Comparison of ENCODE assay signal across 13 cellular contexts in genomic region chr20:38932457-38933120, GRCh38. TPM values are rescaled to one million over a fixed set of nuclear protein-coding genes. Genes with fewer than 3 reads are reported as not detected.
DNase-seq lines count a peak whose midpoint lies in the region; ATAC-seq, FAIRE-seq and TF ChIP-seq lines count a peak whose summit lies in the region.
"Had no signal": no experiment of that assay in that cellular context is flagged by ENCODE, and none has a peak within 500 bp of the region (broad histone marks: within the 10 kb centered on the region; RNA-seq: fewer than 3 reads in every experiment).

No MANE protein-coding gene starts in this region.

- no peaks in the 10 kb centered on the region for H3K27me3 ChIP-seq in H1 (replicated peaks in 1 of 4; ENCODE audit: control insufficient read depth in 3 of 4, extremely low read depth in 1 of 4, insufficient read depth in 3 of 4, low read length in 3 of 4)

- H3K4me3 Mint-ChIP-seq in neural crest cell = peak overlapping the region; percentile 54
- H3K4me3 Mint-ChIP-seq in stimulated activated naive CD8-positive, alpha-beta T cell treated with anti-CD3 and anti-CD28 coated beads, Interleukin-15, amount 100 ng/mL, for 72 hours = no peak overlapping the region

- no peak overlapping the region for H2BK5ac ChIP-seq in H1 (ENCODE audit: low read depth, low read length)

- 77% methylated on average over 9 of the region's 9 CpGs; no CpG with 5 or more reads in 1 of the 2 experiments for WGBS in H1 (ENCODE audit: extremely low coverage in 1 of 2, insufficient coverage in 1 of 2, insufficient read length in 1 of 2, insufficient replicate concordance in 2 of 2, low coverage in 1 of 2, low lambda C conversion rate in 2 of 2, missing lambda C conversion rate in 1 of 2), 2 experiments

- H2BK120ac ChIP-seq in H1 (replicated peaks; ENCODE audit: low read depth, low read length) = no peak overlapping the region

- no peak for TF ChIP-seq POLR2A in H1 (IDR thresholded peaks at IDR 0.05; ENCODE audit: control extremely low read depth in 1 of 2, low read depth in 2 of 2, low read length in 2 of 2)

- peaks cover 0 to 14% (median 2%) of the 10 kb centered on the region in 4 experiments; a peak in 3 of 8 replicates for H3K36me3 ChIP-seq in H1 (ENCODE audit: control insufficient read depth in 2 of 4, insufficient read depth in 4 of 4, low read length in 3 of 4)

- H3K14ac ChIP-seq in H1 (ENCODE audit: insufficient read length) = no peak overlapping the region

- H3K36me3 Mint-ChIP-seq in neural crest cell (ENCODE audit: low read depth) = peaks cover 3% of the 10 kb centered on the region

- peaks cover 50% of the 10 kb centered on the region for H3K4me1 Mint-ChIP-seq in neural crest cell
- H3K4me1 Mint-ChIP-seq in stimulated activated naive CD8-positive, alpha-beta T cell treated with anti-CD3 and anti-CD28 coated beads, Interleukin-15, amount 100 ng/mL, for 72 hours = peaks cover 26% of the 10 kb centered on the region

- H4K91ac ChIP-seq in H1 (replicated peaks; ENCODE audit: insufficient read length, low read length) = no peak overlapping the region

- H3K79me1 ChIP-seq in H1 (ENCODE audit: low read depth, low read length) = peaks cover 31% of the 10 kb centered on the region

- H2BK20ac ChIP-seq in H1 (ENCODE audit: low read length) = no peak overlapping the region

- no peaks in the 10 kb centered on the region for H3K27me3 Mint-ChIP-seq in neural crest cell (ENCODE audit: low read depth)
- no peaks in the 10 kb centered on the region for H3K27me3 Mint-ChIP-seq in stimulated activated naive CD8-positive, alpha-beta T cell treated with anti-CD3 and anti-CD28 coated beads, Interleukin-15, amount 100 ng/mL, for 72 hours

- no peak overlapping the region for H3K4ac ChIP-seq in H1 (replicated peaks; ENCODE audit: insufficient read length, low read depth, low read length)

- no peak overlapping the region; a peak in 1 of 7 replicates for H3K9ac ChIP-seq in H1 (replicated peaks in 1 of 4; ENCODE audit: extremely low read depth in 1 of 4, low read depth in 3 of 4, low read length in 3 of 4)

- H4K20me1 ChIP-seq in H1 (replicated peaks in 1 of 2; ENCODE audit: control insufficient read depth in 1 of 2, insufficient read depth in 2 of 2, low read length in 2 of 2) = peaks cover 28 to 33% of the 10 kb centered on the region in 2 experiments

- CTCF ChIA-PET in H1 (lab: Charles Lee; ENCODE audit: partially characterized antibody) = interaction anchor here (1.1 to 1.4 kb wide), 4 partner anchors 10 to 344 kb away, joined by 3 to 5 read pairs (median 3); no protein-coding TSS in a partner anchor

- H2AK5ac ChIP-seq in H1 (ENCODE audit: low read depth, low read length) = no peak overlapping the region

- FAIRE-seq in H1 (lab: Jason Lieb, UNC) = no peak

- no peak for TF ChIP-seq RAD21 in H1 (IDR thresholded peaks at IDR 0.05 in 1 of 2, conservative IDR thresholded peaks at IDR 0.05 in 1 of 2; ENCODE audit: low read depth in 2 of 2, low read length in 2 of 2)

- H3K23me2 ChIP-seq in H1 (ENCODE audit: low read depth, low read length) = peaks cover 6% of the 10 kb centered on the region

- peaks cover 64 to 99% of the 10 kb centered on the region in 2 experiments for H3K79me2 ChIP-seq in H1 (ENCODE audit: control insufficient read depth in 1 of 2, insufficient read depth in 2 of 2, low read length in 2 of 2)

- no peaks in the 10 kb centered on the region for H3K9me3 Mint-ChIP-seq in neural crest cell
- no peaks in the 10 kb centered on the region for H3K9me3 Mint-ChIP-seq in stimulated activated naive CD8-positive, alpha-beta T cell treated with anti-CD3 and anti-CD28 coated beads, Interleukin-15, amount 100 ng/mL, for 72 hours

- TF ChIP-seq EP300 in H1 (IDR thresholded peaks at IDR 0.05; ENCODE audit: borderline replicate concordance in 1 of 2, low read depth in 2 of 2, low read length in 2 of 2) = no peak

- H2BK12ac ChIP-seq in H1 (ENCODE audit: low read depth, low read length) = no peak overlapping the region

- no peak overlapping the region for H3K27ac ChIP-seq in H1 (ENCODE audit: low read depth, low read length)
- H3K27ac ChIP-seq: WERI-Rb-1 had no signal

- no peak overlapping the region for H4K8ac ChIP-seq in H1 (ENCODE audit: extremely low read depth, insufficient read depth, low read length)

- no peak overlapping the region for H3K4me3 ChIP-seq in H1 (ENCODE audit: extremely low read depth in 1 of 4, insufficient read depth in 2 of 4, low read depth in 3 of 4, low read length in 4 of 4)

- no peak overlapping the region for H3K23ac ChIP-seq in H1 (ENCODE audit: insufficient read length)

- H4K5ac ChIP-seq in H1 (ENCODE audit: insufficient read length, low read depth, low read length) = no peak overlapping the region

- TF ChIP-seq CTCF in H1 (IDR thresholded peaks at IDR 0.05; ENCODE audit: control extremely low read depth in 1 of 3, insufficient read depth in 1 of 3, low read depth in 1 of 3, low read length in 3 of 3) = no peak
- TF ChIP-seq CTCF in neural crest cell (conservative IDR thresholded peaks at IDR 0.05) = no peak

- no peak for ATAC-seq in stimulated activated naive CD8-positive, alpha-beta T cell treated with anti-CD3 and anti-CD28 coated beads, Interleukin-15, amount 100 ng/mL, for 72 hours
- no peak for ATAC-seq in HG02981 (IDR thresholded peaks at IDR 0.05; ENCODE audit: unreplicated experiment)
- ATAC-seq: HCT116 had no signal

- H3K56ac ChIP-seq in H1 (replicated peaks; ENCODE audit: insufficient read length, low read depth, low read length) = no peak overlapping the region

- H3K18ac ChIP-seq in H1 (ENCODE audit: extremely low read depth, low read length) = no peak overlapping the region

- H3K4me2 ChIP-seq in H1 (ENCODE audit: insufficient read depth in 1 of 2, low read depth in 2 of 2, low read length in 2 of 2) = 0 out of 4 replicates have a peak overlapping the region, but pooled peaks of 1 of the 2 experiments have one; percentile 23

- H3K9me3 ChIP-seq in H1 (ENCODE audit: insufficient read depth in 2 of 2, low read depth in 1 of 2, low read length in 1 of 2) = no peaks in the 10 kb centered on the region

- H2BK15ac ChIP-seq in H1 (ENCODE audit: low read length) = no peak overlapping the region

- H2AFZ ChIP-seq in H1 (ENCODE audit: low read length) = no peak overlapping the region

- peak overlapping the region; percentile 2 for H3K27ac Mint-ChIP-seq in neural crest cell (ENCODE audit: unreplicated experiment)
- no peak overlapping the region for H3K27ac Mint-ChIP-seq in stimulated activated naive CD8-positive, alpha-beta T cell treated with anti-CD3 and anti-CD28 coated beads, Interleukin-15, amount 100 ng/mL, for 72 hours

- DNase-seq in Daoy (ENCODE audit: low read depth) (peak; percentile 37), NCI-H226 (peak; percentile 86), H1 (ENCODE audit: low read depth in 1 of 2, low spot score in 2 of 2) (no peak), neural crest cell (ENCODE audit: low read depth, low spot score) (no peak), GM19238 (ENCODE audit: insufficient read length, low spot score) (no peak), NCI-H1417 treated with DMSO at 0.1 percent for 48 hours (lab: John Stamatoyannopoulos, UW) (no peak)
- no peak for DNase-seq in stimulated activated naive CD8-positive, alpha-beta T cell treated with anti-CD3 and anti-CD28 coated beads, Interleukin-15, amount 100 ng/mL, for 72 hours
- DNase-seq: activated gamma-delta T cell, GDM1, NCI-H1417, WERI-Rb-1 had no signal

- H3K4me1 ChIP-seq in H1 (replicated peaks in 1 of 4; ENCODE audit: control insufficient read depth in 3 of 4, insufficient read depth in 4 of 4, low read length in 3 of 4) = peaks cover 6 to 12% (median 9%) of the 10 kb centered on the region in 4 experiments

- POLR2A ChIA-PET in H1 (lab: Charles Lee; ENCODE audit: partially characterized antibody) = interaction anchor here (0.9 to 2.1 kb wide), 3 partner anchors 8 to 10 kb away, joined by 3 to 6 read pairs (median 3); no protein-coding TSS in a partner anchor

TF ChIP-seq in H1, 55 proteins besides CTCF, POLR2A, EP300 and RAD21:
- TF ChIP-seq SIRT6 (IDR thresholded peaks at IDR 0.05; ENCODE audit: low read length) (no peak), CEBPB (IDR thresholded peaks at IDR 0.05; ENCODE audit: low read depth, low read length) (peak; percentile 10; the same call in 1 of the 2 replicates)

RNA-seq across cellular contexts. Expression of gene FAM83D, which starts 6.4 kb away (rescaled TPM):
- total RNA-seq in Daoy (2014; rRNA removed; shearing (Covaris generic)) = 73.0 and 84.1 TPM in 2 replicates
- 61.4 and 62.6 TPM in 2 replicates for total RNA-seq in H1 (2021; fragmentation: NEBNext Ultra II Directional; extraction: Animal tissue kit (Norgen Biotek cat#: 25700))
- 47.2 and 60.9 TPM in 2 replicates for polyA plus RNA-seq in H1 (2011; rRNA removed)
- polyA plus RNA-seq in H1 (2011; cell fraction: cytosol; rRNA removed) = 63.9 TPM
- polyA plus RNA-seq in H1 (2011; cell fraction: nucleus; rRNA removed) = 42.1 TPM
- 39.8 to 46.0 TPM (median 43.3 TPM) in 4 replicates for polyA plus RNA-seq in H1 (2012, experiment 1 of 2)
- 24.2 TPM for polyA plus RNA-seq in H1 (2012, experiment 2 of 2)
- polyA plus RNA-seq in H1 (2013, experiment 1 of 2) = 37.7 TPM
- polyA plus RNA-seq in H1 (2013, experiment 2 of 2) = 37.8 TPM
- 59.5 and 70.5 TPM in 2 replicates for polyA minus RNA-seq in H1 (2011; rRNA and poly(A)+ RNA removed)
- polyA minus RNA-seq in H1 (2011; cell fraction: cytosol; rRNA and poly(A)+ RNA removed) = 40.0 TPM
- polyA minus RNA-seq in H1 (2011; cell fraction: nucleus; rRNA and poly(A)+ RNA removed) = 48.7 TPM
- total RNA-seq in neural crest cell = 37.9 and 38.6 TPM in 2 replicates

RNA-seq across cellular contexts. Expression of gene DHX35, which starts 29.6 kb away (rescaled TPM):
- 7.1 and 8.9 TPM in 2 replicates for total RNA-seq in Daoy (2014; rRNA removed; shearing (Covaris generic))
- total RNA-seq in H1 (2021; fragmentation: NEBNext Ultra II Directional; extraction: Animal tissue kit (Norgen Biotek cat#: 25700)) = 20.1 and 21.9 TPM in 2 replicates
- polyA plus RNA-seq in H1 (2011; rRNA removed) = 21.6 and 27.7 TPM in 2 replicates
- 27.6 TPM for polyA plus RNA-seq in H1 (2011; cell fraction: cytosol; rRNA removed)
- polyA plus RNA-seq in H1 (2011; cell fraction: nucleus; rRNA removed) = 37.3 TPM
- 18.5 to 21.2 TPM (median 19.9 TPM) in 4 replicates for polyA plus RNA-seq in H1 (2012, experiment 1 of 2)
- polyA plus RNA-seq in H1 (2012, experiment 2 of 2) = 4.8 TPM
- 11.0 TPM for polyA plus RNA-seq in H1 (2013, experiment 1 of 2)
- polyA plus RNA-seq in H1 (2013, experiment 2 of 2) = 9.9 TPM
- 31.9 and 39.7 TPM in 2 replicates for polyA minus RNA-seq in H1 (2011; rRNA and poly(A)+ RNA removed)
- polyA minus RNA-seq in H1 (2011; cell fraction: cytosol; rRNA and poly(A)+ RNA removed) = 15.6 TPM
- polyA minus RNA-seq in H1 (2011; cell fraction: nucleus; rRNA and poly(A)+ RNA removed) = 29.7 TPM
- total RNA-seq in neural crest cell = 20.7 and 22.8 TPM in 2 replicates

Comparison
In these comparisons a context has a peak if more than half of its experiments do, and no peak if none do; other contexts are left out.
1. DNase-seq: peak in Daoy (single experiment) and NCI-H226 (single experiment); none in H1 (0 of 2), neural crest cell (single experiment), GM19238 (single experiment), stimulated activated naive CD8-positive, alpha-beta T cell treated with anti-CD3 and anti-CD28 coated beads, Interleukin-15, amount 100 ng/mL, for 72 hours (0 of 2) and NCI-H1417 treated with DMSO at 0.1 percent for 48 hours (single experiment).